Comparison of ENCODE assay signal across 10 cellular contexts in genomic region chr12:124923906-124924734, GRCh38. TPM values are rescaled to one million over a fixed set of nuclear protein-coding genes. Genes with fewer than 3 reads are reported as not detected.
A peak's percentile ranks its signal among the peaks of the same experiment; 100 is the strongest.
DNase-seq lines count a peak whose midpoint lies in the region; ATAC-seq and TF ChIP-seq lines count a peak whose summit lies in the region.
"Had no signal": no experiment of that assay in that cellular context is flagged by ENCODE, and none has a peak within 500 bp of the region (broad histone marks: within the 10 kb centered on the region; RNA-seq: fewer than 3 reads in every experiment).

No MANE protein-coding gene starts in this region.

- intact Hi-C loops in A673 (cut with micrococcal nuclease; ENCODE audit: unreplicated experiment) = no loop called here

- H3K9me3 Mint-ChIP-seq in activated naive CD8-positive, alpha-beta T cell treated with anti-CD3 and anti-CD28 coated beads for 36 hours = peaks cover 7% of the 10 kb centered on the region
- peaks cover 39% of the 10 kb centered on the region for H3K9me3 Mint-ChIP-seq in glutamatergic neuron (ENCODE audit: unreplicated experiment)
- H3K9me3 Mint-ChIP-seq: CD8-positive, alpha-beta T cell had no signal

- H3K4me1 Mint-ChIP-seq in activated naive CD8-positive, alpha-beta T cell treated with anti-CD3 and anti-CD28 coated beads for 36 hours = peaks cover 60% of the 10 kb centered on the region
- peaks cover 29% of the 10 kb centered on the region for H3K4me1 Mint-ChIP-seq in glutamatergic neuron (ENCODE audit: low read depth, unreplicated experiment)

- BruUV-seq in A673 (replicated peaks; lab: Mats Ljungman, UMichigan) = no TSS peak

- H3K27me3 Mint-ChIP-seq in activated naive CD8-positive, alpha-beta T cell treated with anti-CD3 and anti-CD28 coated beads for 36 hours = peaks cover 19% of the 10 kb centered on the region
- H3K27me3 Mint-ChIP-seq in glutamatergic neuron (ENCODE audit: unreplicated experiment) = peaks cover 31% of the 10 kb centered on the region

- H3K27me3 ChIP-seq in A673 (replicated peaks; ENCODE audit: insufficient read depth, low read depth, low read length, poor library complexity) = no peaks in the 10 kb centered on the region

- ATAC-seq in GM21737 (IDR thresholded peaks at IDR 0.05; ENCODE audit: unreplicated experiment) (no peak), HG02588 (IDR thresholded peaks at IDR 0.05; ENCODE audit: unreplicated experiment) (no peak), HG03108 (IDR thresholded peaks at IDR 0.05; ENCODE audit: unreplicated experiment) (no peak)
- ATAC-seq: CD8-positive, alpha-beta T cell had no signal

- no peaks in the 10 kb centered on the region for H3K9me3 ChIP-seq in A673 (ENCODE audit: low read depth, low read length, poor library complexity, severe bottlenecking)

- DNase-seq in A673 (ENCODE audit: low spot score) = no peak
- peak; percentile 87 for DNase-seq in HCEC 1CT
- DNase-seq in activated naive CD8-positive, alpha-beta T cell treated with anti-CD3 and anti-CD28 coated beads for 36 hours = no peak
- no peak for DNase-seq in glutamatergic neuron
- DNase-seq in amniotic stem cell (lab: John Stamatoyannopoulos, UW) = no peak
- DNase-seq: activated CD4-positive, alpha-beta T cell treated with anti-CD3 and anti-CD28 coated beads for 48 hours; CD8-positive, alpha-beta T cell had no signal

- peak overlapping the region; percentile 38 for H3K27ac ChIP-seq in A673 (ENCODE audit: low read depth, low read length, poor library complexity, severe bottlenecking)

- no peak overlapping the region for H3K4me3 Mint-ChIP-seq in activated naive CD8-positive, alpha-beta T cell treated with anti-CD3 and anti-CD28 coated beads for 36 hours
- no peak overlapping the region for H3K4me3 Mint-ChIP-seq in glutamatergic neuron (ENCODE audit: unreplicated experiment)
- H3K4me3 Mint-ChIP-seq: CD8-positive, alpha-beta T cell had no signal

- peaks cover 11% of the 10 kb centered on the region for H3K4me1 ChIP-seq in A673 (ENCODE audit: insufficient read depth, low read length, poor library complexity, severe bottlenecking)

- H3K36me3 Mint-ChIP-seq in activated naive CD8-positive, alpha-beta T cell treated with anti-CD3 and anti-CD28 coated beads for 36 hours = peaks cover 19% of the 10 kb centered on the region
- no peaks in the 10 kb centered on the region for H3K36me3 Mint-ChIP-seq in glutamatergic neuron (ENCODE audit: unreplicated experiment)

- POLR2A ChIA-PET in A673 (lab: Charles Lee; ENCODE audit: low non-redundant PET) = no interaction called here

- CTCF ChIA-PET in A673 (lab: Charles Lee) = no interaction called here

- H3K4me3 ChIP-seq in A673 (ENCODE audit: low read depth, low read length, poor library complexity, severe bottlenecking) = no peak overlapping the region

- H3K36me3 ChIP-seq in A673 (ENCODE audit: insufficient read depth, low read length, poor library complexity, severe bottlenecking) = no peaks in the 10 kb centered on the region

- H3K27ac Mint-ChIP-seq in activated naive CD8-positive, alpha-beta T cell treated with anti-CD3 and anti-CD28 coated beads for 36 hours = peak overlapping the region; percentile 22
- peak overlapping the region; percentile 17 for H3K27ac Mint-ChIP-seq in glutamatergic neuron (ENCODE audit: unreplicated experiment)
- H3K27ac Mint-ChIP-seq: CD8-positive, alpha-beta T cell had no signal

- no peak for TF ChIP-seq CTCF in A673 (conservative IDR thresholded peaks at IDR 0.05; ENCODE audit: low read depth, low read length)
- TF ChIP-seq CTCF in glutamatergic neuron (IDR thresholded peaks at IDR 0.05; ENCODE audit: partially characterized antibody, unreplicated experiment) = no peak

RNA-seq across cellular contexts. Expression of gene UBC, which starts 9.7 kb away (rescaled TPM):
- total RNA-seq in A673 (2021) (965 and 1,053 TPM in 2 replicates), glutamatergic neuron (ENCODE audit: unreplicated experiment) (966 TPM)
- total RNA-seq in activated naive CD8-positive, alpha-beta T cell treated with anti-CD3 and anti-CD28 coated beads for 36 hours = 100 to 1,000 TPM; 927 to 944 TPM
